1 cellular context compared by ENCODE assay signal in the genomic region with DNA sequence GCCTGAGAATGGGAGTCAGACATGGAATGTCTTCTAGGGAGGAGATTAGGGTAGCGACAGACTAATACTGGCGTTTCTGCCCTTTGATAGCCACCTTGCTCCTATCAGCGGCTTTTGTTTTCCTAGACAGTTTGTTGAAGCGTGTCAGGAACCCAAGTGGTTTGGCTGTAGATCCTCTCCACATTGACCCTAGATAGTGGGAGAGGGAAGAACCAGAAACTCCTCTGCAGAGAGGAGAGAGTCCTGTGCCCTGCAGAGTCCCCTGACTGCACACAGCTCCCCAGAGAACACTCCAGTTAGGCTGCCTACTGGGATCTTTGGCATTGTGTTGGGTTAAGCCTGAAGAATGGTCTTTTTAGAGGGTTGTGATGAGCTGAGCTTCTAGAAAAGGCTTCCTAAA.
TF ChIP-seq lines count a peak whose summit lies in the region.

No MANE protein-coding gene starts in this region.

TF ChIP-seq in K562, 482 proteins besides CTCF, POLR2A, EP300 and RAD21 (continued from another document):
- TF ChIP-seq, protein P1, sequence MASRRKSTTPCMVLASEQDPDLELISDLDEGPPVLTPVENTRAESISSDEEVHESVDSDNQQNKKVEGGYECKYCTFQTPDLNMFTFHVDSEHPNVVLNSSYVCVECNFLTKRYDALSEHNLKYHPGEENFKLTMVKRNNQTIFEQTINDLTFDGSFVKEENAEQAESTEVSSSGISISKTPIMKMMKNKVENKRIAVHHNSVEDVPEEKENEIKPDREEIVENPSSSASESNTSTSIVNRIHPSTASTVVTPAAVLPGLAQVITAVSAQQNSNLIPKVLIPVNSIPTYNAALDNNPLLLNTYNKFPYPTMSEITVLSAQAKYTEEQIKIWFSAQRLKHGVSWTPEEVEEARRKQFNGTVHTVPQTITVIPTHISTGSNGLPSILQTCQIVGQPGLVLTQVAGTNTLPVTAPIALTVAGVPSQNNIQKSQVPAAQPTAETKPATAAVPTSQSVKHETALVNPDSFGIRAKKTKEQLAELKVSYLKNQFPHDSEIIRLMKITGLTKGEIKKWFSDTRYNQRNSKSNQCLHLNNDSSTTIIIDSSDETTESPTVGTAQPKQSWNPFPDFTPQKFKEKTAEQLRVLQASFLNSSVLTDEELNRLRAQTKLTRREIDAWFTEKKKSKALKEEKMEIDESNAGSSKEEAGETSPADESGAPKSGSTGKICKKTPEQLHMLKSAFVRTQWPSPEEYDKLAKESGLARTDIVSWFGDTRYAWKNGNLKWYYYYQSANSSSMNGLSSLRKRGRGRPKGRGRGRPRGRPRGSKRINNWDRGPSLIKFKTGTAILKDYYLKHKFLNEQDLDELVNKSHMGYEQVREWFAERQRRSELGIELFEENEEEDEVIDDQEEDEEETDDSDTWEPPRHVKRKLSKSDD (conservative IDR thresholded peaks at IDR 0.05; ENCODE audit: low read length), result no peak
- TF ChIP-seq CBFA2T3 (IDR thresholded peaks at IDR 0.05) (peak; percentile 62), NELFE (IDR thresholded peaks at IDR 0.05; ENCODE audit: insufficient read depth, insufficient read length) (no peak), KAT7 (CRISPR knock-in tag; IDR thresholded peaks at IDR 0.05; ENCODE audit: borderline replicate concordance) (peak; percentile 73; the same call in 1 of the 2 replicates), EGR1 (conservative IDR thresholded peaks at IDR 0.05) (no peak), ESRRB (CRISPR knock-in tag; IDR thresholded peaks at IDR 0.05; ENCODE audit: borderline replicate concordance) (no peak), ZFX (CRISPR knock-in tag; IDR thresholded peaks at IDR 0.05) (no peak), ZNF217 (CRISPR knock-in tag; IDR thresholded peaks at IDR 0.05) (no peak), PRMT5 (CRISPR knock-in tag; IDR thresholded peaks at IDR 0.05) (no peak), KDM5B (IDR thresholded peaks at IDR 0.05; ENCODE audit: insufficient replicate concordance, low read depth, low read length) (peak; percentile 15), RNF2 (IDR thresholded peaks at IDR 0.05) (no peak), ZNF121 (CRISPR knock-in tag; conservative IDR thresholded peaks at IDR 0.05) (no peak), CXXC5 (CRISPR knock-in tag; IDR thresholded peaks at IDR 0.05) (peak; percentile 39; the same call in 1 of the 2 replicates), MECOM (CRISPR knock-in tag; IDR thresholded peaks at IDR 0.05) (no peak), RFX1 (IDR thresholded peaks at IDR 0.05) (no peak), KLF6 (CRISPR knock-in tag; IDR thresholded peaks at IDR 0.05; ENCODE audit: borderline replicate concordance) (no peak), SRSF7 (optimal IDR thresholded peaks at IDR 0.05; ENCODE audit: low read depth, low read length) (no peak), ZKSCAN1 (IDR thresholded peaks at IDR 0.05; ENCODE audit: low read depth, low read length) (no peak), TBL1XR1 (IDR thresholded peaks at IDR 0.05; ENCODE audit: low read length in 2 of 2) (0 out of 4 replicates have a peak, but pooled peaks of 1 of the 2 experiments have one; percentile 35), ZNF778 (CRISPR knock-in tag; IDR thresholded peaks at IDR 0.05) (no peak), ATF1 (CRISPR knock-in tag; IDR thresholded peaks at IDR 0.05) (no peak), ATF1 (tag; IDR thresholded peaks at IDR 0.05) (no peak), ARID1B (IDR thresholded peaks at IDR 0.05) (peak; percentile 27; the same call in 1 of the 2 replicates), GATAD2B (IDR thresholded peaks at IDR 0.05; ENCODE audit: borderline replicate concordance) (no peak), ZNF212 (CRISPR knock-in tag; IDR thresholded peaks at IDR 0.05) (no peak), ZNF408 (CRISPR knock-in tag; IDR thresholded peaks at IDR 0.05; ENCODE audit: low read depth) (no peak)
- TF ChIP-seq, protein P2, sequence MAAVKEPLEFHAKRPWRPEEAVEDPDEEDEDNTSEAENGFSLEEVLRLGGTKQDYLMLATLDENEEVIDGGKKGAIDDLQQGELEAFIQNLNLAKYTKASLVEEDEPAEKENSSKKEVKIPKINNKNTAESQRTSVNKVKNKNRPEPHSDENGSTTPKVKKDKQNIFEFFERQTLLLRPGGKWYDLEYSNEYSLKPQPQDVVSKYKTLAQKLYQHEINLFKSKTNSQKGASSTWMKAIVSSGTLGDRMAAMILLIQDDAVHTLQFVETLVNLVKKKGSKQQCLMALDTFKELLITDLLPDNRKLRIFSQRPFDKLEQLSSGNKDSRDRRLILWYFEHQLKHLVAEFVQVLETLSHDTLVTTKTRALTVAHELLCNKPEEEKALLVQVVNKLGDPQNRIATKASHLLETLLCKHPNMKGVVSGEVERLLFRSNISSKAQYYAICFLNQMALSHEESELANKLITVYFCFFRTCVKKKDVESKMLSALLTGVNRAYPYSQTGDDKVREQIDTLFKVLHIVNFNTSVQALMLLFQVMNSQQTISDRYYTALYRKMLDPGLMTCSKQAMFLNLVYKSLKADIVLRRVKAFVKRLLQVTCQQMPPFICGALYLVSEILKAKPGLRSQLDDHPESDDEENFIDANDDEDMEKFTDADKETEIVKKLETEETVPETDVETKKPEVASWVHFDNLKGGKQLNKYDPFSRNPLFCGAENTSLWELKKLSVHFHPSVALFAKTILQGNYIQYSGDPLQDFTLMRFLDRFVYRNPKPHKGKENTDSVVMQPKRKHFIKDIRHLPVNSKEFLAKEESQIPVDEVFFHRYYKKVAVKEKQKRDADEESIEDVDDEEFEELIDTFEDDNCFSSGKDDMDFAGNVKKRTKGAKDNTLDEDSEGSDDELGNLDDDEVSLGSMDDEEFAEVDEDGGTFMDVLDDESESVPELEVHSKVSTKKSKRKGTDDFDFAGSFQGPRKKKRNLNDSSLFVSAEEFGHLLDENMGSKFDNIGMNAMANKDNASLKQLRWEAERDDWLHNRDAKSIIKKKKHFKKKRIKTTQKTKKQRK (IDR thresholded peaks at IDR 0.05; ENCODE audit: borderline replicate concordance, low read depth, low read length), result no peak
- TF ChIP-seq, protein P3, sequence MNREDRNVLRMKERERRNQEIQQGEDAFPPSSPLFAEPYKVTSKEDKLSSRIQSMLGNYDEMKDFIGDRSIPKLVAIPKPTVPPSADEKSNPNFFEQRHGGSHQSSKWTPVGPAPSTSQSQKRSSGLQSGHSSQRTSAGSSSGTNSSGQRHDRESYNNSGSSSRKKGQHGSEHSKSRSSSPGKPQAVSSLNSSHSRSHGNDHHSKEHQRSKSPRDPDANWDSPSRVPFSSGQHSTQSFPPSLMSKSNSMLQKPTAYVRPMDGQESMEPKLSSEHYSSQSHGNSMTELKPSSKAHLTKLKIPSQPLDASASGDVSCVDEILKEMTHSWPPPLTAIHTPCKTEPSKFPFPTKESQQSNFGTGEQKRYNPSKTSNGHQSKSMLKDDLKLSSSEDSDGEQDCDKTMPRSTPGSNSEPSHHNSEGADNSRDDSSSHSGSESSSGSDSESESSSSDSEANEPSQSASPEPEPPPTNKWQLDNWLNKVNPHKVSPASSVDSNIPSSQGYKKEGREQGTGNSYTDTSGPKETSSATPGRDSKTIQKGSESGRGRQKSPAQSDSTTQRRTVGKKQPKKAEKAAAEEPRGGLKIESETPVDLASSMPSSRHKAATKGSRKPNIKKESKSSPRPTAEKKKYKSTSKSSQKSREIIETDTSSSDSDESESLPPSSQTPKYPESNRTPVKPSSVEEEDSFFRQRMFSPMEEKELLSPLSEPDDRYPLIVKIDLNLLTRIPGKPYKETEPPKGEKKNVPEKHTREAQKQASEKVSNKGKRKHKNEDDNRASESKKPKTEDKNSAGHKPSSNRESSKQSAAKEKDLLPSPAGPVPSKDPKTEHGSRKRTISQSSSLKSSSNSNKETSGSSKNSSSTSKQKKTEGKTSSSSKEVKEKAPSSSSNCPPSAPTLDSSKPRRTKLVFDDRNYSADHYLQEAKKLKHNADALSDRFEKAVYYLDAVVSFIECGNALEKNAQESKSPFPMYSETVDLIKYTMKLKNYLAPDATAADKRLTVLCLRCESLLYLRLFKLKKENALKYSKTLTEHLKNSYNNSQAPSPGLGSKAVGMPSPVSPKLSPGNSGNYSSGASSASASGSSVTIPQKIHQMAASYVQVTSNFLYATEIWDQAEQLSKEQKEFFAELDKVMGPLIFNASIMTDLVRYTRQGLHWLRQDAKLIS (CRISPR knock-in tag; IDR thresholded peaks at IDR 0.05), result 0 out of 2 replicates have a peak, but pooled peaks have one; percentile 55
- TF ChIP-seq, protein P4, sequence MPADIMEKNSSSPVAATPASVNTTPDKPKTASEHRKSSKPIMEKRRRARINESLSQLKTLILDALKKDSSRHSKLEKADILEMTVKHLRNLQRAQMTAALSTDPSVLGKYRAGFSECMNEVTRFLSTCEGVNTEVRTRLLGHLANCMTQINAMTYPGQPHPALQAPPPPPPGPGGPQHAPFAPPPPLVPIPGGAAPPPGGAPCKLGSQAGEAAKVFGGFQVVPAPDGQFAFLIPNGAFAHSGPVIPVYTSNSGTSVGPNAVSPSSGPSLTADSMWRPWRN (IDR thresholded peaks at IDR 0.05; ENCODE audit: low read depth), result peak; percentile 49; the same call in 1 of the 2 replicates
- TF ChIP-seq, protein P5, sequence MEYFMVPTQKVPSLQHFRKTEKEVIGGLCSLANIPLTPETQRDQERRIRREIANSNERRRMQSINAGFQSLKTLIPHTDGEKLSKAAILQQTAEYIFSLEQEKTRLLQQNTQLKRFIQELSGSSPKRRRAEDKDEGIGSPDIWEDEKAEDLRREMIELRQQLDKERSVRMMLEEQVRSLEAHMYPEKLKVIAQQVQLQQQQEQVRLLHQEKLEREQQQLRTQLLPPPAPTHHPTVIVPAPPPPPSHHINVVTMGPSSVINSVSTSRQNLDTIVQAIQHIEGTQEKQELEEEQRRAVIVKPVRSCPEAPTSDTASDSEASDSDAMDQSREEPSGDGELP (CRISPR knock-in tag; IDR thresholded peaks at IDR 0.05; ENCODE audit: borderline replicate concordance), result no peak
- TF ChIP-seq, protein P6, sequence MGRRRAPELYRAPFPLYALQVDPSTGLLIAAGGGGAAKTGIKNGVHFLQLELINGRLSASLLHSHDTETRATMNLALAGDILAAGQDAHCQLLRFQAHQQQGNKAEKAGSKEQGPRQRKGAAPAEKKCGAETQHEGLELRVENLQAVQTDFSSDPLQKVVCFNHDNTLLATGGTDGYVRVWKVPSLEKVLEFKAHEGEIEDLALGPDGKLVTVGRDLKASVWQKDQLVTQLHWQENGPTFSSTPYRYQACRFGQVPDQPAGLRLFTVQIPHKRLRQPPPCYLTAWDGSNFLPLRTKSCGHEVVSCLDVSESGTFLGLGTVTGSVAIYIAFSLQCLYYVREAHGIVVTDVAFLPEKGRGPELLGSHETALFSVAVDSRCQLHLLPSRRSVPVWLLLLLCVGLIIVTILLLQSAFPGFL (CRISPR knock-in tag; IDR thresholded peaks at IDR 0.05), result peak; percentile 80; the same call in 1 of the 2 replicates
- TF ChIP-seq, protein P7, sequence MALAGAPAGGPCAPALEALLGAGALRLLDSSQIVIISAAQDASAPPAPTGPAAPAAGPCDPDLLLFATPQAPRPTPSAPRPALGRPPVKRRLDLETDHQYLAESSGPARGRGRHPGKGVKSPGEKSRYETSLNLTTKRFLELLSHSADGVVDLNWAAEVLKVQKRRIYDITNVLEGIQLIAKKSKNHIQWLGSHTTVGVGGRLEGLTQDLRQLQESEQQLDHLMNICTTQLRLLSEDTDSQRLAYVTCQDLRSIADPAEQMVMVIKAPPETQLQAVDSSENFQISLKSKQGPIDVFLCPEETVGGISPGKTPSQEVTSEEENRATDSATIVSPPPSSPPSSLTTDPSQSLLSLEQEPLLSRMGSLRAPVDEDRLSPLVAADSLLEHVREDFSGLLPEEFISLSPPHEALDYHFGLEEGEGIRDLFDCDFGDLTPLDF (CRISPR knock-in tag; IDR thresholded peaks at IDR 0.05), result no peak
- TF ChIP-seq, protein P8, sequence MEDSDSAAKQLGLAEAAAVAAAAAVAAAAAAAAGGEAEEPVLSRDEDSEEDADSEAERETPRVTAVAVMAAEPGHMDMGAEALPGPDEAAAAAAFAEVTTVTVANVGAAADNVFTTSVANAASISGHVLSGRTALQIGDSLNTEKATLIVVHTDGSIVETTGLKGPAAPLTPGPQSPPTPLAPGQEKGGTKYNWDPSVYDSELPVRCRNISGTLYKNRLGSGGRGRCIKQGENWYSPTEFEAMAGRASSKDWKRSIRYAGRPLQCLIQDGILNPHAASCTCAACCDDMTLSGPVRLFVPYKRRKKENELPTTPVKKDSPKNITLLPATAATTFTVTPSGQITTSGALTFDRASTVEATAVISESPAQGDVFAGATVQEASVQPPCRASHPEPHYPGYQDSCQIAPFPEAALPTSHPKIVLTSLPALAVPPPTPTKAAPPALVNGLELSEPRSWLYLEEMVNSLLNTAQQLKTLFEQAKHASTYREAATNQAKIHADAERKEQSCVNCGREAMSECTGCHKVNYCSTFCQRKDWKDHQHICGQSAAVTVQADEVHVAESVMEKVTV (CRISPR knock-in tag; IDR thresholded peaks at IDR 0.05), result no peak
